In the genomic region with DNA sequence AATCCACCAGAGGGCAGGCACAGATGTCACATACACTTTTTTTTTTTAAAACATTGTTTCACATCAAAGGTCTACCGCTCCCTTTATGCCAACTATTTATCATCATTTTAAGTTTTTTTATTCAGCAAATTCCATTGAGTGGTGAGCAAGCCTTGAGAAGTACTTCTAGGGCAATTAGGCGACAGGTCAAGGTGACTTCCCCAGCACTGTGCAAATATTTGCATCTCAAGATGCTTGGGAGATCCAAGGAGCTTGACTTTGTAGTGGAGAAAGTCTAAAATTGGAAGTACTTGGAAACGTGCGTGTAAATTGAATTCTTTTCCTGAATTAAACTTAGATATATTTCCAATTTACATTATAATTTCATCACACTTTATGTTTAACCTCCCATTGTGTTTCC, we compare ENCODE assay signal across 35 cellular contexts.
DNase-seq lines count a peak whose midpoint lies in the region; ATAC-seq and TF ChIP-seq lines count a peak whose summit lies in the region.
"Had no signal": no experiment of that assay in that cellular context is flagged by ENCODE, and none has a peak within 500 bp of the region (broad histone marks: within the 10 kb centered on the region; RNA-seq: fewer than 3 reads in every experiment).

No MANE protein-coding gene starts in this region.

- no peak overlapping the region for H3K9ac ChIP-seq in PC-3 (ENCODE audit: low read length)
- H3K9ac ChIP-seq: BLaER1; BLaER1 treated with 17β-estradiol and CSF1 and Interleukin-3, amounts not matched to agents 10 nM and 100 nM had no signal

- H4K20me1 ChIP-seq in PC-3 (ENCODE audit: low read length), result no peaks in the 10 kb centered on the region
- no peaks in the 10 kb centered on the region for H4K20me1 ChIP-seq in PC-9 (ENCODE audit: insufficient read depth)
- H4K20me1 ChIP-seq: BLaER1; BLaER1 treated with 17β-estradiol and CSF1 and Interleukin-3, amounts not matched to agents 10 nM and 100 nM had no signal

- H3K4me1 ChIP-seq in PC-3 (ENCODE audit: insufficient read depth, low read length) (no peaks in the 10 kb centered on the region), left lung (no peaks in the 10 kb centered on the region), lower lobe of right lung (peaks cover 2% of the 10 kb centered on the region), upper lobe of right lung (no peaks in the 10 kb centered on the region), PC-9 (replicated peaks; ENCODE audit: insufficient read depth) (no peaks in the 10 kb centered on the region)
- H3K4me1 ChIP-seq: A549, BLaER1, Caco-2 had no signal

- H3F3A ChIP-seq in PC-3 (ENCODE audit: low read length, unreplicated experiment), result no peaks in the 10 kb centered on the region
- no peaks in the 10 kb centered on the region for H3F3A ChIP-seq in PC-9 (ENCODE audit: insufficient read depth, low read depth)

- H3K36me3 Mint-ChIP-seq in activated CD8-positive, alpha-beta memory T cell treated with anti-CD3 and anti-CD28 coated beads, Interleukin-2, amount 10 ng/mL, durations not matched to agents 7 days and 5 days, result no peaks in the 10 kb centered on the region
- H3K36me3 Mint-ChIP-seq: CD14-positive monocyte; CD4-positive, alpha-beta memory T cell; CD4-positive, CD25-positive, alpha-beta regulatory T cell; CD8-positive, alpha-beta memory T cell; CD8-positive, alpha-beta T cell had no signal

- 0 out of 2 replicates have a peak, but pooled peaks have one; percentile 24 for TF ChIP-seq CTCF in PC-3 (conservative IDR thresholded peaks at IDR 0.05; ENCODE audit: low read depth, low read length)
- TF ChIP-seq CTCF in left lung (IDR thresholded peaks at IDR 0.05), result no peak
- TF ChIP-seq CTCF in lower lobe of right lung (IDR thresholded peaks at IDR 0.05), result no peak
- no peak for TF ChIP-seq CTCF in upper lobe of right lung (IDR thresholded peaks at IDR 0.05)
- no peak for TF ChIP-seq CTCF in PC-9 (conservative IDR thresholded peaks at IDR 0.05)

- no peak overlapping the region for H2AFZ ChIP-seq in PC-3 (ENCODE audit: low read length)
- no peak overlapping the region for H2AFZ ChIP-seq in PC-9

- no peaks in the 10 kb centered on the region for H3K9me2 ChIP-seq in PC-3 (replicated peaks; ENCODE audit: low read length)
- no peaks in the 10 kb centered on the region for H3K9me2 ChIP-seq in PC-9 (ENCODE audit: insufficient read depth)

- H3K27me3 Mint-ChIP-seq in activated CD8-positive, alpha-beta memory T cell treated with anti-CD3 and anti-CD28 coated beads, Interleukin-2, amount 10 ng/mL, durations not matched to agents 7 days and 5 days, result peaks cover 5% of the 10 kb centered on the region

- H3K4me2 ChIP-seq in PC-3 (ENCODE audit: low read length) (no peak overlapping the region), PC-9 (no peak overlapping the region)
- H3K4me2 ChIP-seq: A549; BLaER1; BLaER1 treated with 17β-estradiol and CSF1 and Interleukin-3, amounts not matched to agents 10 nM and 100 nM had no signal

- no peaks in the 10 kb centered on the region for H3K36me3 ChIP-seq in PC-3 (ENCODE audit: low read depth, low read length)
- H3K36me3 ChIP-seq in left lung, result no peaks in the 10 kb centered on the region
- H3K36me3 ChIP-seq in lower lobe of right lung, result no peaks in the 10 kb centered on the region
- H3K36me3 ChIP-seq in upper lobe of right lung, result no peaks in the 10 kb centered on the region
- H3K36me3 ChIP-seq in PC-9 (ENCODE audit: low read depth), result no peaks in the 10 kb centered on the region
- H3K36me3 ChIP-seq: BE2C; BLaER1; BLaER1 treated with 17β-estradiol and CSF1 and Interleukin-3, amounts not matched to agents 10 nM and 100 nM had no signal

- H3K27ac ChIP-seq in PC-3 (ENCODE audit: low read length) (no peak overlapping the region), left lung (no peak overlapping the region), lower lobe of right lung (no peak overlapping the region), upper lobe of right lung (no peak overlapping the region), PC-9 (no peak overlapping the region)
- H3K27ac ChIP-seq: 22Rv1; A549; BLaER1; BLaER1 treated with 17β-estradiol and CSF1 and Interleukin-3, amounts not matched to agents 10 nM and 100 nM; C4-2B had no signal

- no peak overlapping the region for H3K27ac Mint-ChIP-seq in activated CD8-positive, alpha-beta memory T cell treated with anti-CD3 and anti-CD28 coated beads, Interleukin-2, amount 10 ng/mL, durations not matched to agents 7 days and 5 days
- H3K27ac Mint-ChIP-seq: B cell; CD14-positive monocyte; CD4-positive, alpha-beta memory T cell; CD4-positive, alpha-beta T cell; CD4-positive, CD25-positive, alpha-beta regulatory T cell; CD8-positive, alpha-beta memory T cell; CD8-positive, alpha-beta T cell had no signal

- DNase-seq in PC-3 (no peak), left lung (no peak), lower lobe of right lung (no peak), upper lobe of right lung (no peak), PC-9 (no peak), NCI-H187 (lab: John Stamatoyannopoulos, UW) (no peak)
- DNase-seq in activated CD8-positive, alpha-beta memory T cell treated with anti-CD3 and anti-CD28 coated beads, Interleukin-2, amount 10 ng/mL, durations not matched to agents 7 days and 5 days, result no peak
- DNase-seq: 8988T; ACHN; AML-193; BE2C; C1 segment of cervical spinal cord; Caco-2; Calu3; CD4-positive, alpha-beta memory T cell; CD4-positive, alpha-beta T cell; CD4-positive, CD25-positive, alpha-beta regulatory T cell; CD8-positive, alpha-beta memory T cell; CD8-positive, alpha-beta T cell; COR-L47; DMS 273 treated with DMSO at 0.1 percent for 48 hours; DMS153; DMS53; DMS79; DMS79 treated with DMSO at 0.1 percent for 48 hours; DND-41; EL had no signal

- H3K9me3 Mint-ChIP-seq in activated CD8-positive, alpha-beta memory T cell treated with anti-CD3 and anti-CD28 coated beads, Interleukin-2, amount 10 ng/mL, durations not matched to agents 7 days and 5 days (ENCODE audit: low read depth), result no peaks in the 10 kb centered on the region
- H3K9me3 Mint-ChIP-seq: CD4-positive, alpha-beta T cell; CD8-positive, alpha-beta T cell had no signal

- H3K27me3 ChIP-seq in PC-3 (ENCODE audit: low read length) (peaks cover 100% of the 10 kb centered on the region), left lung (no peaks in the 10 kb centered on the region), lower lobe of right lung (ENCODE audit: low read depth) (no peaks in the 10 kb centered on the region), upper lobe of right lung (no peaks in the 10 kb centered on the region), PC-9 (ENCODE audit: insufficient read depth, low read depth) (peaks cover 87% of the 10 kb centered on the region)
- H3K27me3 ChIP-seq: BE2C; BLaER1; BLaER1 treated with 17β-estradiol and CSF1 and Interleukin-3, amounts not matched to agents 10 nM and 100 nM had no signal

- BruUV-seq in PC-3 (replicated peaks; lab: Mats Ljungman, UMichigan) (no TSS peak), PC-9 (replicated peaks; lab: Mats Ljungman, UMichigan) (no TSS peak)

- ATAC-seq in PC-3, result no peak
- ATAC-seq in left lung, result peak; percentile 83
- peak; percentile 60 to 84 for ATAC-seq in lower lobe of right lung
- peak; percentile 45 for ATAC-seq in upper lobe of right lung
- ATAC-seq in activated CD8-positive, alpha-beta memory T cell treated with anti-CD3 and anti-CD28 coated beads, Interleukin-2, amount 10 ng/mL, durations not matched to agents 7 days and 5 days, result no peak
- no peak for ATAC-seq in SK-N-SH treated with all-trans-retinoic acid at 6 μM for 48 hours
- ATAC-seq: A549; CD8-positive, alpha-beta T cell had no signal

- no peak overlapping the region for H3K4me3 ChIP-seq in PC-3 (ENCODE audit: low read length)
- H3K4me3 ChIP-seq in left lung, result no peak overlapping the region
- H3K4me3 ChIP-seq in lower lobe of right lung, result no peak overlapping the region
- no peak overlapping the region for H3K4me3 ChIP-seq in upper lobe of right lung
- H3K4me3 ChIP-seq in PC-9, result no peak overlapping the region
- H3K4me3 ChIP-seq: A549; BLaER1; BLaER1 treated with 17β-estradiol and CSF1 and Interleukin-3, amounts not matched to agents 10 nM and 100 nM had no signal

- no peak overlapping the region for H3K4me3 Mint-ChIP-seq in activated CD8-positive, alpha-beta memory T cell treated with anti-CD3 and anti-CD28 coated beads, Interleukin-2, amount 10 ng/mL, durations not matched to agents 7 days and 5 days
- H3K4me3 Mint-ChIP-seq: B cell; CD14-positive monocyte; CD4-positive, alpha-beta memory T cell; CD4-positive, alpha-beta T cell; CD4-positive, CD25-positive, alpha-beta regulatory T cell; CD8-positive, alpha-beta memory T cell; CD8-positive, alpha-beta T cell had no signal

- no peaks in the 10 kb centered on the region for H3K79me2 ChIP-seq in PC-3 (ENCODE audit: low read length)
- H3K79me2 ChIP-seq in PC-9 (ENCODE audit: low read depth), result no peaks in the 10 kb centered on the region

- intact Hi-C loops in PC-3 (cut with micrococcal nuclease), result no loop called here
- intact Hi-C loops in left lung (cut with DNase I), result no loop called here
- intact Hi-C loops in lower lobe of right lung (cut with DNase I), result no loop called here
- intact Hi-C loops in upper lobe of right lung (cut with DNase I), result no loop called here
- intact Hi-C loops in PC-9 (cut with micrococcal nuclease; ENCODE audit: unreplicated experiment), result no loop called here

- POLR2A ChIA-PET in PC-3 (lab: Charles Lee; ENCODE audit: unreplicated experiment) (no interaction called here), PC-9 (lab: Charles Lee; ENCODE audit: unreplicated experiment) (no interaction called here)

- CTCF ChIA-PET in PC-3 (lab: Charles Lee) (no interaction called here), PC-9 (lab: Charles Lee) (no interaction called here)
- CTCF ChIA-PET in activated CD8-positive, alpha-beta memory T cell treated with anti-CD3 and anti-CD28 coated beads, Interleukin-2, amount 10 ng/mL, durations not matched to agents 7 days and 5 days (lab: Charles Lee), result no interaction called here

- H3K9me3 ChIP-seq in PC-3 (ENCODE audit: low read length) (no peaks in the 10 kb centered on the region; the same call in 1 of the 2 replicates), left lung (no peaks in the 10 kb centered on the region), lower lobe of right lung (no peaks in the 10 kb centered on the region), upper lobe of right lung (no peaks in the 10 kb centered on the region), PC-9 (ENCODE audit: insufficient read depth, low read depth) (no peaks in the 10 kb centered on the region)
- H3K9me3 ChIP-seq: A549; BE2C; BLaER1; BLaER1 treated with 17β-estradiol and CSF1 and Interleukin-3, amounts not matched to agents 10 nM and 100 nM had no signal

- H3K4me1 Mint-ChIP-seq in activated CD8-positive, alpha-beta memory T cell treated with anti-CD3 and anti-CD28 coated beads, Interleukin-2, amount 10 ng/mL, durations not matched to agents 7 days and 5 days, result no peaks in the 10 kb centered on the region
- H3K4me1 Mint-ChIP-seq: B cell; CD14-positive monocyte; CD4-positive, alpha-beta memory T cell; CD4-positive, CD25-positive, alpha-beta regulatory T cell; CD8-positive, alpha-beta memory T cell had no signal

TF ChIP-seq in SK-N-SH treated with all-trans-retinoic acid at 6 μM for 48 hours, 23 proteins besides CTCF, POLR2A, EP300 and RAD21:
- TF ChIP-seq ISL1 (CRISPR knock-in tag; IDR thresholded peaks at IDR 0.05), result no peak

Comparison
In these comparisons a context has a peak if more than half of its experiments do, and no peak if none do; other contexts are left out.
1. ATAC-seq: peak in left lung (single experiment), lower lobe of right lung (2 of 2) and upper lobe of right lung (single experiment); none in PC-3 (single experiment), activated CD8-positive, alpha-beta memory T cell treated with anti-CD3 and anti-CD28 coated beads, Interleukin-2, amount 10 ng/mL, durations not matched to agents 7 days and 5 days (single experiment) and SK-N-SH treated with all-trans-retinoic acid at 6 μM for 48 hours (single experiment).